29 cellular contexts compared by ENCODE assay signal in genomic region chr6:21668794-21669193, GRCh38.
DNase-seq lines count a peak whose midpoint lies in the region; ATAC-seq and TF ChIP-seq lines count a peak whose summit lies in the region.
"Had no signal": no experiment of that assay in that cellular context is flagged by ENCODE, and none has a peak within 500 bp of the region (broad histone marks: within the 10 kb centered on the region; RNA-seq: fewer than 3 reads in every experiment).

No MANE protein-coding gene starts in this region.

- H3K4me3 ChIP-seq in HUES64 (ENCODE audit: low read length): peak overlapping the region; percentile 99
- peak overlapping the region; percentile 97 for H3K4me3 ChIP-seq in iPS-18a (ENCODE audit: low read length)
- H3K4me3 ChIP-seq in thoracic aorta: peak overlapping the region; percentile 87
- H3K4me3 ChIP-seq in heart left ventricle: no peak overlapping the region
- H3K4me3 ChIP-seq in MG63: no peak overlapping the region
- H3K4me3 ChIP-seq: adrenal gland, colonic mucosa, gastrocnemius medialis, lower lobe of right lung, prostate gland had no signal

- H3K4me1 ChIP-seq in HUES64 (ENCODE audit: insufficient read depth, low read length): peaks cover 25% of the 10 kb centered on the region
- H3K4me1 ChIP-seq in iPS-18a (ENCODE audit: control insufficient read depth, low read depth, low read length): peaks cover 27% of the 10 kb centered on the region
- H3K4me1 ChIP-seq in thoracic aorta (ENCODE audit: control insufficient read depth in 1 of 2, low read depth in 2 of 2): peaks cover 5 to 22% of the 10 kb centered on the region in 2 donors
- H3K4me1 ChIP-seq in heart left ventricle: peaks cover 0 to 37% (median 17%) of the 10 kb centered on the region in 12 donors
- H3K4me1 ChIP-seq: breast epithelium, colonic mucosa, prostate gland had no signal

- H3K4me3 Mint-ChIP-seq in brain: peak overlapping the region; percentile 89 to 99 (median 94)
- H3K4me3 Mint-ChIP-seq: activated CD4-positive, alpha-beta T cell treated with anti-CD3 and anti-CD28 coated beads, Interleukin-2, amount 10 ng/mL, durations not matched to agents 24 days and 14 days; activated T-cell treated with anti-CD3 and anti-CD28 coated beads, Interleukin-2, amount 50 U/mL, for 4 hours; HFFc6; stimulated activated naive CD8-positive, alpha-beta T cell treated with anti-CD3 and anti-CD28 coated beads, Interleukin-15, Interleukin-2, amounts not matched to agents 100 ng/mL and 50 ng/mL, for 24 hours had no signal

- H3K27me3 ChIP-seq in HUES64 (ENCODE audit: insufficient read depth, low read length) (peaks cover 5% of the 10 kb centered on the region; the same call in 1 of the 2 replicates), iPS-18a (ENCODE audit: control insufficient read depth, insufficient read depth, low read length) (peaks cover 4% of the 10 kb centered on the region), thoracic aorta (replicated peaks; ENCODE audit: insufficient read depth) (no peaks in the 10 kb centered on the region), heart left ventricle (peaks cover 0 to 41% (median 17%) of the 10 kb centered on the region in 9 donors), MG63 (peaks cover 14% of the 10 kb centered on the region)
- H3K27me3 ChIP-seq: breast epithelium had no signal

- H3K9me3 ChIP-seq in HUES64 (ENCODE audit: insufficient read depth, low read depth, low read length) (no peaks in the 10 kb centered on the region), iPS-18a (ENCODE audit: control insufficient read depth, low read depth, low read length) (no peaks in the 10 kb centered on the region), thoracic aorta (no peaks in the 10 kb centered on the region), heart left ventricle (no peaks in the 10 kb centered on the region), MG63 (no peaks in the 10 kb centered on the region)
- H3K9me3 ChIP-seq: adrenal gland, breast epithelium, colonic mucosa, gastrocnemius medialis, lower lobe of right lung, neutrophil, prostate gland, sigmoid colon had no signal

- peaks cover 23% of the 10 kb centered on the region for H3K36me3 Mint-ChIP-seq in brain

- DNase-seq in thoracic aorta (ENCODE audit: low spot score) (no peak), islet precursor cell (no peak), heart left ventricle (no peak), MG63 (no peak)
- DNase-seq in stimulated activated CD4-positive, alpha-beta T cell treated with anti-CD3 and anti-CD28 coated beads, Interleukin-12 subunit alpha, Interleukin-12 subunit beta, amount 100 ng/mL, for 4 hours: no peak
- DNase-seq: activated CD4-positive, alpha-beta T cell treated with anti-CD3 and anti-CD28 coated beads, Interleukin-2, amount 10 ng/mL, durations not matched to agents 24 days and 14 days; activated T-cell treated with anti-CD3 and anti-CD28 coated beads, Interleukin-2, amount 50 U/mL, for 4 hours; adrenal gland; colonic mucosa; DMS79 treated with DMSO at 0.1 percent for 48 hours; gastrocnemius medialis; HFFc6; hypothalamus; lower lobe of right lung; NCI-H2029 treated with DMSO at 0.1 percent for 48 hours; NCI-H526; Right ventricle myocardium superior; sigmoid colon; SW 1271; T-helper 9 cell had no signal

- H3K27ac Mint-ChIP-seq in brain: peak overlapping the region; percentile 8 to 93 (median 78)
- H3K27ac Mint-ChIP-seq: activated CD4-positive, alpha-beta T cell treated with anti-CD3 and anti-CD28 coated beads, Interleukin-2, amount 10 ng/mL, durations not matched to agents 24 days and 14 days; HFFc6; stimulated activated naive CD8-positive, alpha-beta T cell treated with anti-CD3 and anti-CD28 coated beads, Interleukin-15, Interleukin-2, amounts not matched to agents 100 ng/mL and 50 ng/mL, for 24 hours had no signal

- WGBS in HUES64: 88% methylated on average over 3 of the region's 3 CpGs
- 71 to 83% (median 77%) methylated on average over 3 of the region's 3 CpGs for WGBS in heart left ventricle, 4 donors

- TF ChIP-seq POLR2A in heart left ventricle (IDR thresholded peaks at IDR 0.05): no peak

- peaks cover 5 to 14% (median 11%) of the 10 kb centered on the region in 5 experiments for H3K9me3 Mint-ChIP-seq in brain
- H3K9me3 Mint-ChIP-seq: activated CD4-positive, alpha-beta T cell treated with anti-CD3 and anti-CD28 coated beads, Interleukin-2, amount 10 ng/mL, durations not matched to agents 24 days and 14 days; activated T-cell treated with anti-CD3 and anti-CD28 coated beads, Interleukin-2, amount 50 U/mL, for 4 hours; HFFc6; stimulated activated naive CD8-positive, alpha-beta T cell treated with anti-CD3 and anti-CD28 coated beads, Interleukin-15, Interleukin-2, amounts not matched to agents 100 ng/mL and 50 ng/mL, for 24 hours had no signal

- peaks cover 35% of the 10 kb centered on the region for H3K36me3 ChIP-seq in HUES64 (ENCODE audit: insufficient read depth, low read length)
- peaks cover 20% of the 10 kb centered on the region for H3K36me3 ChIP-seq in iPS-18a (ENCODE audit: control insufficient read depth, low read depth, low read length)
- no peaks in the 10 kb centered on the region for H3K36me3 ChIP-seq in thoracic aorta
- no peaks in the 10 kb centered on the region for H3K36me3 ChIP-seq in heart left ventricle
- H3K36me3 ChIP-seq in MG63: no peaks in the 10 kb centered on the region
- H3K36me3 ChIP-seq: adrenal gland, breast epithelium, colonic mucosa, gastrocnemius medialis, lower lobe of right lung, neutrophil, prostate gland, sigmoid colon had no signal

- H3K27ac ChIP-seq in HUES64 (ENCODE audit: low read depth, low read length): no peak overlapping the region
- H3K27ac ChIP-seq in iPS-18a (ENCODE audit: low read length): no peak overlapping the region
- peak overlapping the region in 1 of 2 donors; percentile 80 for H3K27ac ChIP-seq in thoracic aorta
- H3K27ac ChIP-seq in heart left ventricle: no peak overlapping the region
- H3K27ac ChIP-seq: adrenal gland, C4-2B, colonic mucosa, gastrocnemius medialis, lower lobe of right lung, neutrophil, prostate gland, VCaP had no signal

- TF ChIP-seq CTCF in brain (conservative IDR thresholded peaks at IDR 0.05): no peak
- no peak for TF ChIP-seq CTCF in thoracic aorta (IDR thresholded peaks at IDR 0.05)
- no peak for TF ChIP-seq CTCF in heart left ventricle (IDR thresholded peaks at IDR 0.05)

- ATAC-seq in thoracic aorta (ENCODE audit: insufficient number of reproducible peaks, low FRiP score, low read depth) (no peak), heart left ventricle (no peak)
- ATAC-seq: activated T-cell treated with anti-CD3 and anti-CD28 coated beads, Interleukin-2, amount 50 U/mL, for 4 hours; gastrocnemius medialis; lower lobe of right lung had no signal

- intact Hi-C loops in heart left ventricle (cut with DNase I): loop anchor here in 5 of 10 donors (2.0 to 10.0 kb wide), 5 partner anchors 71 to 256 kb away; no protein-coding TSS in a partner anchor

- H3K9ac ChIP-seq in HUES64 (ENCODE audit: low read depth, low read length): no peak overlapping the region
- no peak overlapping the region for H3K9ac ChIP-seq in iPS-18a (ENCODE audit: low read length)

- H3K4me1 Mint-ChIP-seq in brain: peaks cover 68% of the 10 kb centered on the region

- peaks cover 34% of the 10 kb centered on the region for H3K27me3 Mint-ChIP-seq in brain

Comparison
In these comparisons a context has a peak if more than half of its experiments do, and no peak if none do; other contexts are left out.
1. H3K4me3 ChIP-seq: peak in HUES64 (single experiment), iPS-18a (single experiment) and thoracic aorta (single experiment); none in heart left ventricle (0 of 12) and MG63 (single experiment).